Comparison of ENCODE assay signal across 1 cellular context in the genomic region with DNA sequence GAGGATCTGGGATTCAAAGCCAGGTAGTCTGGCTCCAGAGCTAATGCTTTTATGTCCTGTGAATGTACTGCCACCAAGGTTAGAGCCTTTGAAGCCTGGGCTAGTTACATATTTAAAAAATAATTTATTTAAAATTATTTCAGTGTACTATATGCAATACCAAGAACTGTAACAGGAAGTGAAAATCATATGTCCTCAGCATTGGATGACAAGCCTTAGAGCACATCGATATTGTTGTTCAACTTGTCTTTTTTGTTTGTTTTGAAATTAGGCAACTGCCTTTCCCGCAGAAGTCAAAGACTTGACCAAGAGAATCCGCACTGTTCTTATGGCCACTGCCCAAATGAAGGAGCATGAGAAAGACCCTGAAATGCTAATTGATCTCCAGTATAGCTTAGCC.
TF ChIP-seq lines count a peak whose summit lies in the region.

No MANE protein-coding gene starts in this region.

TF ChIP-seq in A549, 52 proteins besides CTCF, POLR2A, EP300 and RAD21 (continued from another document):
- TF ChIP-seq, protein P1, sequence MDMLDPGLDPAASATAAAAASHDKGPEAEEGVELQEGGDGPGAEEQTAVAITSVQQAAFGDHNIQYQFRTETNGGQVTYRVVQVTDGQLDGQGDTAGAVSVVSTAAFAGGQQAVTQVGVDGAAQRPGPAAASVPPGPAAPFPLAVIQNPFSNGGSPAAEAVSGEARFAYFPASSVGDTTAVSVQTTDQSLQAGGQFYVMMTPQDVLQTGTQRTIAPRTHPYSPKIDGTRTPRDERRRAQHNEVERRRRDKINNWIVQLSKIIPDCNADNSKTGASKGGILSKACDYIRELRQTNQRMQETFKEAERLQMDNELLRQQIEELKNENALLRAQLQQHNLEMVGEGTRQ (IDR thresholded peaks at IDR 0.05), result no peak
- TF ChIP-seq MYC (IDR thresholded peaks at IDR 0.05; ENCODE audit: borderline replicate concordance, low read length) (no peak), KDM1A (IDR thresholded peaks at IDR 0.05; ENCODE audit: low read depth) (no peak), GATA3 (IDR thresholded peaks at IDR 0.05; ENCODE audit: borderline replicate concordance) (no peak), HDAC2 (IDR thresholded peaks at IDR 0.05) (no peak), TP53 (CRISPR knock-in tag; IDR thresholded peaks at IDR 0.05) (no peak)
- TF ChIP-seq, protein P2, sequence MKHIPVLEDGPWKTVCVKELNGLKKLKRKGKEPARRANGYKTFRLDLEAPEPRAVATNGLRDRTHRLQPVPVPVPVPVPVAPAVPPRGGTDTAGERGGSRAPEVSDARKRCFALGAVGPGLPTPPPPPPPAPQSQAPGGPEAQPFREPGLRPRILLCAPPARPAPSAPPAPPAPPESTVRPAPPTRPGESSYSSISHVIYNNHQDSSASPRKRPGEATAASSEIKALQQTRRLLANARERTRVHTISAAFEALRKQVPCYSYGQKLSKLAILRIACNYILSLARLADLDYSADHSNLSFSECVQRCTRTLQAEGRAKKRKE (CRISPR knock-in tag; IDR thresholded peaks at IDR 0.05; ENCODE audit: low read depth), result no peak
- TF ChIP-seq, protein P3, sequence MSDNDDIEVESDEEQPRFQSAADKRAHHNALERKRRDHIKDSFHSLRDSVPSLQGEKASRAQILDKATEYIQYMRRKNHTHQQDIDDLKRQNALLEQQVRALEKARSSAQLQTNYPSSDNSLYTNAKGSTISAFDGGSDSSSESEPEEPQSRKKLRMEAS (IDR thresholded peaks at IDR 0.05), result no peak
